Comparison of ENCODE assay signal across 28 cellular contexts in genomic region chr20:13874269-13875158, GRCh38.
DNase-seq lines count a peak whose midpoint lies in the region.
"Had no signal": no experiment of that assay in that cellular context is flagged by ENCODE, and none has a peak within 500 bp of the region (broad histone marks: within the 10 kb centered on the region; RNA-seq: fewer than 3 reads in every experiment).

No MANE protein-coding gene starts in this region.

- no peak overlapping the region for H3K9ac ChIP-seq in trophoblast cell (ENCODE audit: low read length)
- H3K9ac ChIP-seq: SK-N-SH had no signal

- no peak overlapping the region for H4K91ac ChIP-seq in trophoblast cell (ENCODE audit: low read depth, low read length)

- H2AFZ ChIP-seq in trophoblast cell (ENCODE audit: insufficient read depth, low read length, poor library complexity): no peak overlapping the region

- no peak overlapping the region for H3K27ac ChIP-seq in trophoblast cell (ENCODE audit: low read depth, low read length)
- H3K27ac ChIP-seq: C4-2B, esophagus squamous epithelium, lower lobe of right lung, vagina had no signal

- H3K4me2 ChIP-seq in trophoblast cell (ENCODE audit: low read length): no peak overlapping the region
- H3K4me2 ChIP-seq: SK-N-SH, smooth muscle cell had no signal

- no peaks in the 10 kb centered on the region for H3K79me2 ChIP-seq in trophoblast cell (ENCODE audit: control insufficient read depth, insufficient read depth, low read length, poor library complexity)

- in situ Hi-C loops in HAP-1 (cut with MboI; ENCODE audit: low sequenced_read_pairs): no loop called here

- no peak overlapping the region for H3K23ac ChIP-seq in trophoblast cell (ENCODE audit: low read length)

- H2BK120ac ChIP-seq in trophoblast cell (ENCODE audit: insufficient read depth, low read length, poor library complexity): no peak overlapping the region

- H2BK5ac ChIP-seq in trophoblast cell (ENCODE audit: low read depth, low read length, poor library complexity): no peak overlapping the region

- no peaks in the 10 kb centered on the region for H3K27me3 ChIP-seq in HAP-1 (ENCODE audit: low read depth)
- no peaks in the 10 kb centered on the region for H3K27me3 ChIP-seq in trophoblast cell (ENCODE audit: insufficient read depth, low read length)
- H3K27me3 ChIP-seq: esophagus squamous epithelium, MG63, vagina had no signal

- no peaks in the 10 kb centered on the region for H3K79me1 ChIP-seq in trophoblast cell (ENCODE audit: low read length)

- H3K4me3 ChIP-seq in HAP-1 (no peak overlapping the region), trophoblast cell (ENCODE audit: low read depth, low read length) (no peak overlapping the region)
- H3K4me3 ChIP-seq: esophagus squamous epithelium, GM12878, K562, lower lobe of right lung, MG63, smooth muscle cell, vagina had no signal

- H4K8ac ChIP-seq in trophoblast cell (ENCODE audit: low read depth, low read length): no peak overlapping the region

- H3K4me1 ChIP-seq in HAP-1 (peaks cover 12% of the 10 kb centered on the region), trophoblast cell (ENCODE audit: control insufficient read depth in 1 of 2, insufficient read depth in 2 of 2, low read length in 2 of 2) (no peaks in the 10 kb centered on the region)
- H3K4me1 ChIP-seq: esophagus squamous epithelium had no signal

- H4K12ac ChIP-seq in trophoblast cell (ENCODE audit: low read depth, low read length): peak overlapping the region; percentile 30

- no peak overlapping the region for H2BK12ac ChIP-seq in trophoblast cell (ENCODE audit: low read length)

- H3K4ac ChIP-seq in trophoblast cell (ENCODE audit: low read depth, low read length): no peak overlapping the region

- no peak overlapping the region for H3K18ac ChIP-seq in trophoblast cell (ENCODE audit: low read length)

- DNase-seq in HAP-1 (ENCODE audit: low spot score in 2 of 2): peak; percentile 20 to 89
- peak; percentile 5 for DNase-seq in NCI-H526 treated with DMSO at 0.1 percent for 48 hours (lab: John Stamatoyannopoulos, UW)
- DNase-seq in iPS-NIHi7 (ENCODE audit: extremely low spot score): peak; percentile 21
- no peak for DNase-seq in trophoblast cell
- no peak for DNase-seq in T1000 (lab: John Stamatoyannopoulos, UW)
- no peak for DNase-seq in HUDEP-2 (lab: John Stamatoyannopoulos, UW; ENCODE audit: unreplicated experiment in 76 of 76)
- DNase-seq in T-helper 2 cell: no peak
- DNase-seq in activated CD8-positive, alpha-beta memory T cell treated with anti-CD3 and anti-CD28 coated beads, Interleukin-2, amount 50 U/mL, for 48 hours: no peak
- DNase-seq: aorta; Calu3; cortex of kidney; DND-41; esophagus squamous epithelium; HCEC 1CT; kidney; lower lobe of right lung; MG63; NCI-H1436 treated with DMSO at 0.1 percent for 48 hours; NCI-H2171 treated with DMSO at 0.1 percent for 48 hours; NCI-H748 treated with DMSO at 0.1 percent for 48 hours; retina; SK-N-SH; stimulated activated CD4-positive, alpha-beta T cell treated with anti-CD3 and anti-CD28 coated beads, Interleukin-2, amount 100 ng/mL, for 24 hours had no signal

- H3K9me3 ChIP-seq in HAP-1: no peaks in the 10 kb centered on the region
- H3K9me3 ChIP-seq in trophoblast cell (ENCODE audit: insufficient read depth, low read depth, low read length): no peaks in the 10 kb centered on the region
- H3K9me3 ChIP-seq: esophagus squamous epithelium, lower lobe of right lung, MG63, SK-N-SH, vagina had no signal

- H3K14ac ChIP-seq in trophoblast cell (ENCODE audit: low read length): no peak overlapping the region

- WGBS in trophoblast cell (ENCODE audit: extremely low coverage, insufficient coverage, insufficient read length): no CpG with 5 or more reads among the region's 11 CpGs

- H2AK5ac ChIP-seq in trophoblast cell (ENCODE audit: low read length): no peak overlapping the region

- H3K36me3 ChIP-seq in HAP-1 (replicated peaks) (no peaks in the 10 kb centered on the region), trophoblast cell (ENCODE audit: control insufficient read depth in 1 of 2, insufficient read depth in 2 of 2, low read length in 2 of 2) (no peaks in the 10 kb centered on the region)
- H3K36me3 ChIP-seq: esophagus squamous epithelium, lower lobe of right lung, MG63, vagina had no signal

Comparison
In these comparisons a context has a peak if more than half of its experiments do, and no peak if none do; other contexts are left out.
1. DNase-seq: peak in HAP-1 (2 of 2), NCI-H526 treated with DMSO at 0.1 percent for 48 hours (single experiment) and iPS-NIHi7 (single experiment); none in trophoblast cell (0 of 2), T1000 (single experiment), HUDEP-2 (0 of 76), T-helper 2 cell (0 of 5) and activated CD8-positive, alpha-beta memory T cell treated with anti-CD3 and anti-CD28 coated beads, Interleukin-2, amount 50 U/mL, for 48 hours (single experiment).